Comparison of ENCODE assay signal across 32 cellular contexts in genomic region chr19:56084835-56085536, GRCh38. TPM values are rescaled to one million over a fixed set of nuclear protein-coding genes. Genes with fewer than 3 reads are reported as not detected.
DNase-seq lines count a peak whose midpoint lies in the region; ATAC-seq and TF ChIP-seq lines count a peak whose summit lies in the region.
"Had no signal": no experiment of that assay in that cellular context is flagged by ENCODE, and none has a peak within 500 bp of the region (broad histone marks: within the 10 kb centered on the region; RNA-seq: fewer than 3 reads in every experiment).

No MANE protein-coding gene starts in this region.

- no peaks in the 10 kb centered on the region for H3K9me3 ChIP-seq in upper lobe of right lung
- H3K9me3 ChIP-seq: esophagus squamous epithelium, HAP-1, heart right ventricle, MG63 had no signal

- peaks cover 10% of the 10 kb centered on the region for H3K4me1 Mint-ChIP-seq in activated naive CD4-positive, alpha-beta T cell treated with anti-CD3 and anti-CD28 coated beads, Interleukin-2, amount 10 ng/mL, durations not matched to agents 7 days and 5 days
- peaks cover 10% of the 10 kb centered on the region for H3K4me1 Mint-ChIP-seq in activated naive CD4-positive, alpha-beta T cell treated with anti-CD3 and anti-CD28 coated beads for 36 hours (ENCODE audit: low read depth)
- peaks cover 20% of the 10 kb centered on the region for H3K4me1 Mint-ChIP-seq in glutamatergic neuron (ENCODE audit: low read depth, unreplicated experiment)

- peaks cover 7% of the 10 kb centered on the region for H3K36me3 Mint-ChIP-seq in activated naive CD4-positive, alpha-beta T cell treated with anti-CD3 and anti-CD28 coated beads, Interleukin-2, amount 10 ng/mL, durations not matched to agents 7 days and 5 days
- H3K36me3 Mint-ChIP-seq in activated naive CD4-positive, alpha-beta T cell treated with anti-CD3 and anti-CD28 coated beads for 36 hours (ENCODE audit: low read depth), result peaks cover 6% of the 10 kb centered on the region
- no peaks in the 10 kb centered on the region for H3K36me3 Mint-ChIP-seq in glutamatergic neuron (ENCODE audit: unreplicated experiment)
- H3K36me3 Mint-ChIP-seq: naive B cell had no signal

- H3K4me3 Mint-ChIP-seq in activated naive CD4-positive, alpha-beta T cell treated with anti-CD3 and anti-CD28 coated beads, Interleukin-2, amount 10 ng/mL, durations not matched to agents 7 days and 5 days, result no peak overlapping the region
- H3K4me3 Mint-ChIP-seq in activated naive CD4-positive, alpha-beta T cell treated with anti-CD3 and anti-CD28 coated beads for 36 hours, result no peak overlapping the region
- H3K4me3 Mint-ChIP-seq in glutamatergic neuron (ENCODE audit: unreplicated experiment), result no peak overlapping the region
- H3K4me3 Mint-ChIP-seq: activated CD4-positive, alpha-beta memory T cell treated with anti-CD3 and anti-CD28 coated beads, Interleukin-2, amount 10 ng/mL, durations not matched to agents 7 days and 5 days; activated naive CD4-positive, alpha-beta T cell treated with anti-CD3 and anti-CD28 coated beads, Interleukin-2, amount 50 U/mL, for 24 hours; B cell; brain; CD4-positive, alpha-beta memory T cell; naive B cell had no signal

- H3K27me3 ChIP-seq in upper lobe of right lung, result no peaks in the 10 kb centered on the region
- H3K27me3 ChIP-seq: heart right ventricle, MG63 had no signal

- H3K4me3 ChIP-seq in upper lobe of right lung, result no peak overlapping the region
- H3K4me3 ChIP-seq: esophagus squamous epithelium, HAP-1, heart right ventricle, MG63 had no signal

- no peaks in the 10 kb centered on the region for H3K9me3 Mint-ChIP-seq in activated naive CD4-positive, alpha-beta T cell treated with anti-CD3 and anti-CD28 coated beads, Interleukin-2, amount 10 ng/mL, durations not matched to agents 7 days and 5 days
- H3K9me3 Mint-ChIP-seq in activated naive CD4-positive, alpha-beta T cell treated with anti-CD3 and anti-CD28 coated beads for 36 hours, result no peaks in the 10 kb centered on the region
- peaks cover 10% of the 10 kb centered on the region for H3K9me3 Mint-ChIP-seq in glutamatergic neuron (ENCODE audit: unreplicated experiment)
- H3K9me3 Mint-ChIP-seq: activated CD4-positive, alpha-beta memory T cell treated with anti-CD3 and anti-CD28 coated beads, Interleukin-2, amount 10 ng/mL, durations not matched to agents 7 days and 5 days; activated naive CD4-positive, alpha-beta T cell treated with anti-CD3 and anti-CD28 coated beads, Interleukin-2, amount 50 U/mL, for 24 hours; brain; CD4-positive, alpha-beta memory T cell; naive B cell had no signal

- peak overlapping the region; percentile 17 for H3K27ac Mint-ChIP-seq in activated naive CD4-positive, alpha-beta T cell treated with anti-CD3 and anti-CD28 coated beads, Interleukin-2, amount 10 ng/mL, durations not matched to agents 7 days and 5 days
- no peak overlapping the region for H3K27ac Mint-ChIP-seq in activated naive CD4-positive, alpha-beta T cell treated with anti-CD3 and anti-CD28 coated beads for 36 hours
- H3K27ac Mint-ChIP-seq in glutamatergic neuron (ENCODE audit: unreplicated experiment), result peak overlapping the region; percentile 30
- H3K27ac Mint-ChIP-seq: activated CD4-positive, alpha-beta memory T cell treated with anti-CD3 and anti-CD28 coated beads, Interleukin-2, amount 10 ng/mL, durations not matched to agents 7 days and 5 days; activated naive CD4-positive, alpha-beta T cell treated with anti-CD3 and anti-CD28 coated beads, Interleukin-2, amount 50 U/mL, for 24 hours; B cell; CD4-positive, alpha-beta memory T cell had no signal

- ATAC-seq in upper lobe of right lung, result no peak
- ATAC-seq in HG02970 (IDR thresholded peaks at IDR 0.05; ENCODE audit: low FRiP score, unreplicated experiment), result no peak
- ATAC-seq in GM18907 (IDR thresholded peaks at IDR 0.05; ENCODE audit: unreplicated experiment), result no peak
- ATAC-seq: heart right ventricle had no signal

- peaks cover 7% of the 10 kb centered on the region for H3K36me3 ChIP-seq in upper lobe of right lung

- TF ChIP-seq CTCF in glutamatergic neuron (IDR thresholded peaks at IDR 0.05; ENCODE audit: partially characterized antibody, unreplicated experiment), result no peak
- TF ChIP-seq CTCF in upper lobe of right lung (IDR thresholded peaks at IDR 0.05), result no peak

- H3K27me3 Mint-ChIP-seq in activated naive CD4-positive, alpha-beta T cell treated with anti-CD3 and anti-CD28 coated beads, Interleukin-2, amount 10 ng/mL, durations not matched to agents 7 days and 5 days, result peaks cover 15% of the 10 kb centered on the region
- H3K27me3 Mint-ChIP-seq in activated naive CD4-positive, alpha-beta T cell treated with anti-CD3 and anti-CD28 coated beads for 36 hours (ENCODE audit: low read depth), result peaks cover 13% of the 10 kb centered on the region
- peaks cover 2% of the 10 kb centered on the region for H3K27me3 Mint-ChIP-seq in glutamatergic neuron (ENCODE audit: unreplicated experiment)
- H3K27me3 Mint-ChIP-seq: B cell, naive B cell had no signal

- no peak for DNase-seq in activated naive CD4-positive, alpha-beta T cell treated with anti-CD3 and anti-CD28 coated beads, Interleukin-2, amount 10 ng/mL, durations not matched to agents 7 days and 5 days
- no peak for DNase-seq in activated naive CD4-positive, alpha-beta T cell treated with anti-CD3 and anti-CD28 coated beads for 36 hours
- peak; percentile 61 for DNase-seq in NCI-H2227 (lab: John Stamatoyannopoulos, UW; ENCODE audit: unreplicated experiment)
- DNase-seq in glutamatergic neuron, result no peak
- DNase-seq in upper lobe of right lung, result peak; percentile 61
- DNase-seq in NCI-H526 treated with DMSO at 0.1 percent for 48 hours (lab: John Stamatoyannopoulos, UW), result no peak
- DNase-seq: activated CD4-positive, alpha-beta memory T cell treated with anti-CD3 and anti-CD28 coated beads, Interleukin-2, amount 10 ng/mL, durations not matched to agents 7 days and 5 days; activated CD8-positive, alpha-beta memory T cell treated with anti-CD3 and anti-CD28 coated beads, Interleukin-2, amount 50 U/mL, for 4 hours; amniotic stem cell; CD4-positive, alpha-beta memory T cell; dermis blood vessel endothelial cell; DMS153; esophagus squamous epithelium; foreskin keratinocyte; heart right ventricle; KG1; midbrain; naive B cell; NCI-H1105; NCI-H187 treated with DMSO at 0.1 percent for 48 hours; NCI-H2171; NCI-H524 treated with DMSO at 0.1 percent for 48 hours; occipital lobe; SHP77; stimulated activated naive CD8-positive, alpha-beta T cell treated with anti-CD3 and anti-CD28 coated beads, Interleukin-15, Interleukin-2, amounts not matched to agents 100 U/mL and 50 U/mL, for 24 hours had no signal

- intact Hi-C loops in activated naive CD4-positive, alpha-beta T cell treated with anti-CD3 and anti-CD28 coated beads for 36 hours (cut with micrococcal nuclease), result loop anchor here (5.0 to 10.0 kb wide), 2 partner anchors 167 to 230 kb away; partner anchors contain the start of gene ZSCAN5A
- intact Hi-C loops in upper lobe of right lung (cut with DNase I), result no loop called here

- CTCF ChIA-PET in activated naive CD4-positive, alpha-beta T cell treated with anti-CD3 and anti-CD28 coated beads, Interleukin-2, amount 10 ng/mL, durations not matched to agents 7 days and 5 days (lab: Charles Lee), result interaction anchor here (0.8 kb wide), 1 partner anchor 19 kb away, joined by 5 read pairs; no protein-coding TSS in a partner anchor
- CTCF ChIA-PET in activated naive CD4-positive, alpha-beta T cell treated with anti-CD3 and anti-CD28 coated beads for 36 hours (lab: Charles Lee), result no interaction called here

- H3K27ac ChIP-seq in upper lobe of right lung, result no peak overlapping the region
- H3K27ac ChIP-seq: esophagus squamous epithelium, foreskin keratinocyte, heart right ventricle had no signal

- peaks cover 7% of the 10 kb centered on the region for H3K4me1 ChIP-seq in upper lobe of right lung
- H3K4me1 ChIP-seq: foreskin keratinocyte, HAP-1 had no signal

RNA-seq across cellular contexts. Expression of gene ZNF787, which starts 36.1 kb away (rescaled TPM):
- 10 to 100 TPM; 24.2 to 26.1 TPM for total RNA-seq in activated naive CD4-positive, alpha-beta T cell treated with anti-CD3 and anti-CD28 coated beads for 36 hours
- total RNA-seq in glutamatergic neuron (ENCODE audit: unreplicated experiment), result 59.7 TPM
- 40.7 TPM for total RNA-seq in upper lobe of right lung

RNA-seq across cellular contexts. Expression of gene ZNF444, which starts 56.1 kb away (rescaled TPM):
- 10 to 100 TPM; 17.8 to 21.4 TPM for total RNA-seq in activated naive CD4-positive, alpha-beta T cell treated with anti-CD3 and anti-CD28 coated beads for 36 hours
- 56.9 TPM for total RNA-seq in glutamatergic neuron (ENCODE audit: unreplicated experiment)
- total RNA-seq in upper lobe of right lung, result 37.3 TPM

Comparison
In these comparisons a context has a peak if more than half of its experiments do, and no peak if none do; other contexts are left out.
1. DNase-seq: peak in NCI-H2227 (single experiment) and upper lobe of right lung (single experiment); none in activated naive CD4-positive, alpha-beta T cell treated with anti-CD3 and anti-CD28 coated beads, Interleukin-2, amount 10 ng/mL, durations not matched to agents 7 days and 5 days (single experiment), activated naive CD4-positive, alpha-beta T cell treated with anti-CD3 and anti-CD28 coated beads for 36 hours (single experiment), glutamatergic neuron (single experiment) and NCI-H526 treated with DMSO at 0.1 percent for 48 hours (single experiment).